ENCODE assay signal across 1 cellular context in the genomic region with DNA sequence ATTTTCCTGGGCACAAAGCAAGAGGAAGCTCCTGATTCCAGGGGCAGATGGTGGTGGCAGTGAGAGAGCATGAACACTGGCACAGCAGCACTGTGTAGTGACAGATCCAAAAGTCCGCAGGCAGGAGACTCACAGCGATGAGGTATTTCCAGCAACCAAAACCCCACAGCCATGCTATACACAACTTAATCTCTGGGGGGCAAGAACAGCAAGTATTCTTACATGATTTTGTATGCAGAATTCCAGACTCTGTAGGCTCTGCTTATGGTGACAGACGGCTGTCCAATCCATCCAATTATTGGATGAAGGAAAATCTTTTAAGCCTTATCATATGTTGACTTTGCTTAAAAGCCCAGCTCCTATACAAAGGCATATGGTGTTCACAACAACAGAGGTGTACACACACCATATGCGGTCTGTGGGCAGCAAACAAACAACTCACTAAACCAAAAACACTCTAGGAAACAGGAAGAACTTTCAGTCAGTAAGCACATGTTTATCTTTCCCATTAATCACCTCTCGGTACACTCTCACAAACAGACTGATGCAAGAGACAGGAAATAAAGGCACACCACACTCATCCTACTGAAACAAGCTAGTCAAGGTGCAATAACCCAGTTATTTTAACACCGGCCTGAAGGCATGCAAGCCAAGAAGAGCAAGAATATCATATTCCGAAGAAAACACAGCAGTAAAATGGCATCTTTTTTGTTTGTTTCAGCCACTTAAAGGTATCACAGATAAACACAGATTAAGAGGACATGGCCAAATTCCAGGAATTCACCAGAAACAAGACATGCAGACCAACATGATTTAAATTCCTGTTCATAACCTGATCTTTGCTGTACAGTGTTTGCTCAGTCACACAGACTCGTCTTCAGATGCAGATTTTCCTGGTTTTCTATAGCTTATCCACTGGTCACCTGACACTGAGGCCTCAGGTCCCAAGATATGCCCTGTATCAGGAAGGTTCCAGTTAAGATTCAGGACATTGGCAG.
TF ChIP-seq lines count a peak whose summit lies in the region.

No MANE protein-coding gene starts in this region.

TF ChIP-seq in K562, 482 proteins besides CTCF, POLR2A, EP300 and RAD21 (continued from another document and continues in another):
- TF ChIP-seq, protein P1, sequence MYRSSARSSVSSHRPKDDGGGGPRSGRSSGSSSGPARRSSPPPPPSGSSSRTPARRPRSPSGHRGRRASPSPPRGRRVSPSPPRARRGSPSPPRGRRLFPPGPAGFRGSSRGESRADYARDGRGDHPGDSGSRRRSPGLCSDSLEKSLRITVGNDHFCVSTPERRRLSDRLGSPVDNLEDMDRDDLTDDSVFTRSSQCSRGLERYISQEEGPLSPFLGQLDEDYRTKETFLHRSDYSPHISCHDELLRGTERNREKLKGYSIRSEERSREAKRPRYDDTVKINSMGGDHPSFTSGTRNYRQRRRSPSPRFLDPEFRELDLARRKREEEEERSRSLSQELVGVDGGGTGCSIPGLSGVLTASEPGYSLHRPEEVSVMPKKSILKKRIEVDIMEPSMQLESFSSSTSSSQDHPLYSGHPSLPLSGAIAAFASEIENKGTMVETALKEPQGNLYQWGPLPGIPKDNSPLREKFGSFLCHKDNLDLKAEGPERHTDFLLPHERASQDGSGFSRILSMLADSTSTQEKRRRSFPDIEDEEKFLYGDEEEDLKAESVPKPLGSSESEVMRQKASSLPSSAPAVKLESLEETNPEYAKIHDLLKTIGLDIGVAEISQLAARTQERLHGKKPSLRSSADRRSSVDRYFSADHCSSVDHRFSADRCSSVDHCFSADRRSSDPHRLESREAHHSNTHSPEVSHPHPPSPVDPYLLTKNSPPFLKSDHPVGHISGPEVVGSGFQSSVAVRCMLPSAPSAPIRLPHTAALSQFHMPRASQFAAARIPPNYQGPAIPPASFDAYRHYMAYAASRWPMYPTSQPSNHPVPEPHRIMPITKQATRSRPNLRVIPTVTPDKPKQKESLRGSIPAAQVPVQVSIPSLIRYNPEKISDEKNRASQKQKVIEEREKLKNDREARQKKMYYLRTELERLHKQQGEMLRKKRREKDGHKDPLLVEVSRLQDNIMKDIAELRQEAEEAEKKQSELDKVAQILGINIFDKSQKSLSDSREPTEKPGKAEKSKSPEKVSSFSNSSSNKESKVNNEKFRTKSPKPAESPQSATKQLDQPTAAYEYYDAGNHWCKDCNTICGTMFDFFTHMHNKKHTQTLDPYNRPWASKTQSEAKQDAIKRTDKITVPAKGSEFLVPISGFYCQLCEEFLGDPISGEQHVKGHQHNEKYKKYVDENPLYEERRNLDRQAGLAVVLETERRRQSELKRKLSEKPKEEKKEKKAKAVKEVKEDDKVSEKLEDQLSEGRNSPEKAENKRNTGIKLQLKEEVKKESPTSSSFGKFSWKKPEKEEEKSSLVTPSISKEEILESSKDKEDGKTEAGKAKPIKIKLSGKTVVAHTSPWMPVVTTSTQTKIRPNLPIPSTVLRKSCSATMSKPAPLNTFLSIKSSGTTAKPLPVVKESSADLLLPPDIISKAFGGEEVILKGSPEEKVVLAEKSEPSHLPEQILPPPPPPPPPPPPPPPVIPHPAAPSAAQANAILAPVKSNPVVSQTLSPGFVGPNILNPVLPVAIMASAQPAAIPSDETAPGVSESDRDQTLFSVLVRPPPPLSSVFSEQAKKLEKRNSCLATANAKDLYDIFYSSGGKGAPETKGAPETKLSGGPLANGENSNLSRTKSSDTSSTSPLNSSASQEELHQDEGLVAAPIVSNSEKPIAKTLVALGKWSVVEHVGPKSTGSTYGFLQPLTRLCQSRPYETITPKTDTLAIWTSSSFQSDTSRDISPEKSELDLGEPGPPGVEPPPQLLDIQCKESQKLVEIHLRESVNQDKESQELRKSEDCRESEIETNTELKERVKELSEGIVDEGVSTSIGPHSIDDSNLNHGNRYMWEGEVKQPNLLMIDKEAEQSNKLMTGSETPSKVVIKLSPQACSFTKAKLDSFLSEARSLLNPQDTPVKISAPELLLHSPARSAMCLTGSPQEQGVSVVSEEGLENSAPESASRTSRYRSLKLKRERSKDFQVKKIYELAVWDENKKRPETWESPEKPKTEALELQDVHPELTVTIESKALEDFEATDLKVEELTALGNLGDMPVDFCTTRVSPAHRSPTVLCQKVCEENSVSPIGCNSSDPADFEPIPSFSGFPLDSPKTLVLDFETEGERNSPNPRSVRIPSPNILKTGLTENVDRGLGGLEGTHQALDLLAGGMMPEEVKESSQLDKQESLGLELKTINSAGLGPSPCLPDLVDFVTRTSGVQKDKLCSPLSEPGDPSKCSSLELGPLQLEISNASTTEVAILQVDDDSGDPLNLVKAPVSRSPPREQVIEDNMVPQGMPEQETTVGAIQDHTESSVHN (IDR thresholded peaks at IDR 0.05; ENCODE audit: borderline replicate concordance in 1 of 2, low read depth in 1 of 2) = peak in 1 of 2 experiments; percentile 77; a peak in 1 of 4 replicates
- TF ChIP-seq ZNF124 (CRISPR knock-in tag; IDR thresholded peaks at IDR 0.05) (no peak), CBFA2T3 (IDR thresholded peaks at IDR 0.05) (peak; percentile 47; the same call in 1 of the 2 replicates), PURB (CRISPR knock-in tag; IDR thresholded peaks at IDR 0.05; ENCODE audit: low read depth) (no peak), SMARCB1 (IDR thresholded peaks at IDR 0.05; ENCODE audit: insufficient read length, low read depth) (no peak), POU5F1 (IDR thresholded peaks at IDR 0.05; ENCODE audit: borderline replicate concordance, low read depth, low read length, partially characterized antibody) (no peak), ZNF586 (CRISPR knock-in tag; conservative IDR thresholded peaks at IDR 0.05) (peak; percentile 84), POLR2G (IDR thresholded peaks at IDR 0.05; ENCODE audit: low read depth, low read length) (peak; percentile 44; the same call in 1 of the 2 replicates), ZFP1 (CRISPR knock-in tag; IDR thresholded peaks at IDR 0.05) (no peak), STAT5B (CRISPR knock-in tag; IDR thresholded peaks at IDR 0.05) (no peak), SRSF3 (IDR thresholded peaks at IDR 0.05; ENCODE audit: insufficient read depth, low read length) (no peak), ZC3H8 (IDR thresholded peaks at IDR 0.05) (no peak), ETS2 (tag; IDR thresholded peaks at IDR 0.05; ENCODE audit: borderline replicate concordance, poor library complexity, severe bottlenecking) (no peak), COPS2 (conservative IDR thresholded peaks at IDR 0.05) (no peak), XRCC5 (IDR thresholded peaks at IDR 0.05; ENCODE audit: low read depth, low read length) (no peak), BRD4 (IDR thresholded peaks at IDR 0.05) (peak; percentile 87; the same call in 1 of the 2 replicates), TEAD1 (CRISPR knock-in tag; IDR thresholded peaks at IDR 0.05) (peak in 1 of 2 experiments; percentile 20; a peak in 1 of 4 replicates), MEF2D (tag; conservative IDR thresholded peaks at IDR 0.05; ENCODE audit: low read depth) (peak; percentile 83), YY1 (IDR thresholded peaks at IDR 0.05; ENCODE audit: borderline replicate concordance in 1 of 3, control insufficient read depth in 1 of 3, extremely low read depth in 1 of 3, insufficient read depth in 3 of 3, insufficient read length in 1 of 3, insufficient replicate concordance in 2 of 3, low read depth in 1 of 3, low read length in 2 of 3) (no peak), ZZZ3 (IDR thresholded peaks at IDR 0.05) (no peak), ILF3 (IDR thresholded peaks at IDR 0.05; ENCODE audit: borderline replicate concordance) (no peak)
- TF ChIP-seq, protein P2, sequence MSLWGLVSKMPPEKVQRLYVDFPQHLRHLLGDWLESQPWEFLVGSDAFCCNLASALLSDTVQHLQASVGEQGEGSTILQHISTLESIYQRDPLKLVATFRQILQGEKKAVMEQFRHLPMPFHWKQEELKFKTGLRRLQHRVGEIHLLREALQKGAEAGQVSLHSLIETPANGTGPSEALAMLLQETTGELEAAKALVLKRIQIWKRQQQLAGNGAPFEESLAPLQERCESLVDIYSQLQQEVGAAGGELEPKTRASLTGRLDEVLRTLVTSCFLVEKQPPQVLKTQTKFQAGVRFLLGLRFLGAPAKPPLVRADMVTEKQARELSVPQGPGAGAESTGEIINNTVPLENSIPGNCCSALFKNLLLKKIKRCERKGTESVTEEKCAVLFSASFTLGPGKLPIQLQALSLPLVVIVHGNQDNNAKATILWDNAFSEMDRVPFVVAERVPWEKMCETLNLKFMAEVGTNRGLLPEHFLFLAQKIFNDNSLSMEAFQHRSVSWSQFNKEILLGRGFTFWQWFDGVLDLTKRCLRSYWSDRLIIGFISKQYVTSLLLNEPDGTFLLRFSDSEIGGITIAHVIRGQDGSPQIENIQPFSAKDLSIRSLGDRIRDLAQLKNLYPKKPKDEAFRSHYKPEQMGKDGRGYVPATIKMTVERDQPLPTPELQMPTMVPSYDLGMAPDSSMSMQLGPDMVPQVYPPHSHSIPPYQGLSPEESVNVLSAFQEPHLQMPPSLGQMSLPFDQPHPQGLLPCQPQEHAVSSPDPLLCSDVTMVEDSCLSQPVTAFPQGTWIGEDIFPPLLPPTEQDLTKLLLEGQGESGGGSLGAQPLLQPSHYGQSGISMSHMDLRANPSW (CRISPR knock-in tag; IDR thresholded peaks at IDR 0.05) = no peak
- TF ChIP-seq, protein P3, sequence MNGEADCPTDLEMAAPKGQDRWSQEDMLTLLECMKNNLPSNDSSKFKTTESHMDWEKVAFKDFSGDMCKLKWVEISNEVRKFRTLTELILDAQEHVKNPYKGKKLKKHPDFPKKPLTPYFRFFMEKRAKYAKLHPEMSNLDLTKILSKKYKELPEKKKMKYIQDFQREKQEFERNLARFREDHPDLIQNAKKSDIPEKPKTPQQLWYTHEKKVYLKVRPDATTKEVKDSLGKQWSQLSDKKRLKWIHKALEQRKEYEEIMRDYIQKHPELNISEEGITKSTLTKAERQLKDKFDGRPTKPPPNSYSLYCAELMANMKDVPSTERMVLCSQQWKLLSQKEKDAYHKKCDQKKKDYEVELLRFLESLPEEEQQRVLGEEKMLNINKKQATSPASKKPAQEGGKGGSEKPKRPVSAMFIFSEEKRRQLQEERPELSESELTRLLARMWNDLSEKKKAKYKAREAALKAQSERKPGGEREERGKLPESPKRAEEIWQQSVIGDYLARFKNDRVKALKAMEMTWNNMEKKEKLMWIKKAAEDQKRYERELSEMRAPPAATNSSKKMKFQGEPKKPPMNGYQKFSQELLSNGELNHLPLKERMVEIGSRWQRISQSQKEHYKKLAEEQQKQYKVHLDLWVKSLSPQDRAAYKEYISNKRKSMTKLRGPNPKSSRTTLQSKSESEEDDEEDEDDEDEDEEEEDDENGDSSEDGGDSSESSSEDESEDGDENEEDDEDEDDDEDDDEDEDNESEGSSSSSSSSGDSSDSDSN (IDR thresholded peaks at IDR 0.05; ENCODE audit: borderline replicate concordance in 1 of 2, low read depth in 2 of 2, low read length in 2 of 2) = no peak; a peak in 1 of 4 replicates
- TF ChIP-seq, protein P4, sequence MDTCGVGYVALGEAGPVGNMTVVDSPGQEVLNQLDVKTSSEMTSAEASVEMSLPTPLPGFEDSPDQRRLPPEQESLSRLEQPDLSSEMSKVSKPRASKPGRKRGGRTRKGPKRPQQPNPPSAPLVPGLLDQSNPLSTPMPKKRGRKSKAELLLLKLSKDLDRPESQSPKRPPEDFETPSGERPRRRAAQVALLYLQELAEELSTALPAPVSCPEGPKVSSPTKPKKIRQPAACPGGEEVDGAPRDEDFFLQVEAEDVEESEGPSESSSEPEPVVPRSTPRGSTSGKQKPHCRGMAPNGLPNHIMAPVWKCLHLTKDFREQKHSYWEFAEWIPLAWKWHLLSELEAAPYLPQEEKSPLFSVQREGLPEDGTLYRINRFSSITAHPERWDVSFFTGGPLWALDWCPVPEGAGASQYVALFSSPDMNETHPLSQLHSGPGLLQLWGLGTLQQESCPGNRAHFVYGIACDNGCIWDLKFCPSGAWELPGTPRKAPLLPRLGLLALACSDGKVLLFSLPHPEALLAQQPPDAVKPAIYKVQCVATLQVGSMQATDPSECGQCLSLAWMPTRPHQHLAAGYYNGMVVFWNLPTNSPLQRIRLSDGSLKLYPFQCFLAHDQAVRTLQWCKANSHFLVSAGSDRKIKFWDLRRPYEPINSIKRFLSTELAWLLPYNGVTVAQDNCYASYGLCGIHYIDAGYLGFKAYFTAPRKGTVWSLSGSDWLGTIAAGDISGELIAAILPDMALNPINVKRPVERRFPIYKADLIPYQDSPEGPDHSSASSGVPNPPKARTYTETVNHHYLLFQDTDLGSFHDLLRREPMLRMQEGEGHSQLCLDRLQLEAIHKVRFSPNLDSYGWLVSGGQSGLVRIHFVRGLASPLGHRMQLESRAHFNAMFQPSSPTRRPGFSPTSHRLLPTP (IDR thresholded peaks at IDR 0.05; ENCODE audit: borderline replicate concordance, extremely low read depth, insufficient read length) = no peak
- TF ChIP-seq, protein P5, sequence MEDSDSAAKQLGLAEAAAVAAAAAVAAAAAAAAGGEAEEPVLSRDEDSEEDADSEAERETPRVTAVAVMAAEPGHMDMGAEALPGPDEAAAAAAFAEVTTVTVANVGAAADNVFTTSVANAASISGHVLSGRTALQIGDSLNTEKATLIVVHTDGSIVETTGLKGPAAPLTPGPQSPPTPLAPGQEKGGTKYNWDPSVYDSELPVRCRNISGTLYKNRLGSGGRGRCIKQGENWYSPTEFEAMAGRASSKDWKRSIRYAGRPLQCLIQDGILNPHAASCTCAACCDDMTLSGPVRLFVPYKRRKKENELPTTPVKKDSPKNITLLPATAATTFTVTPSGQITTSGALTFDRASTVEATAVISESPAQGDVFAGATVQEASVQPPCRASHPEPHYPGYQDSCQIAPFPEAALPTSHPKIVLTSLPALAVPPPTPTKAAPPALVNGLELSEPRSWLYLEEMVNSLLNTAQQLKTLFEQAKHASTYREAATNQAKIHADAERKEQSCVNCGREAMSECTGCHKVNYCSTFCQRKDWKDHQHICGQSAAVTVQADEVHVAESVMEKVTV (CRISPR knock-in tag; IDR thresholded peaks at IDR 0.05) = peak; percentile 25; the same call in 1 of the 2 replicates
- TF ChIP-seq, protein P6, sequence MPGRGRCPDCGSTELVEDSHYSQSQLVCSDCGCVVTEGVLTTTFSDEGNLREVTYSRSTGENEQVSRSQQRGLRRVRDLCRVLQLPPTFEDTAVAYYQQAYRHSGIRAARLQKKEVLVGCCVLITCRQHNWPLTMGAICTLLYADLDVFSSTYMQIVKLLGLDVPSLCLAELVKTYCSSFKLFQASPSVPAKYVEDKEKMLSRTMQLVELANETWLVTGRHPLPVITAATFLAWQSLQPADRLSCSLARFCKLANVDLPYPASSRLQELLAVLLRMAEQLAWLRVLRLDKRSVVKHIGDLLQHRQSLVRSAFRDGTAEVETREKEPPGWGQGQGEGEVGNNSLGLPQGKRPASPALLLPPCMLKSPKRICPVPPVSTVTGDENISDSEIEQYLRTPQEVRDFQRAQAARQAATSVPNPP (IDR thresholded peaks at IDR 0.05; ENCODE audit: borderline replicate concordance, insufficient read depth, insufficient read length) = no peak
- TF ChIP-seq, protein P7, sequence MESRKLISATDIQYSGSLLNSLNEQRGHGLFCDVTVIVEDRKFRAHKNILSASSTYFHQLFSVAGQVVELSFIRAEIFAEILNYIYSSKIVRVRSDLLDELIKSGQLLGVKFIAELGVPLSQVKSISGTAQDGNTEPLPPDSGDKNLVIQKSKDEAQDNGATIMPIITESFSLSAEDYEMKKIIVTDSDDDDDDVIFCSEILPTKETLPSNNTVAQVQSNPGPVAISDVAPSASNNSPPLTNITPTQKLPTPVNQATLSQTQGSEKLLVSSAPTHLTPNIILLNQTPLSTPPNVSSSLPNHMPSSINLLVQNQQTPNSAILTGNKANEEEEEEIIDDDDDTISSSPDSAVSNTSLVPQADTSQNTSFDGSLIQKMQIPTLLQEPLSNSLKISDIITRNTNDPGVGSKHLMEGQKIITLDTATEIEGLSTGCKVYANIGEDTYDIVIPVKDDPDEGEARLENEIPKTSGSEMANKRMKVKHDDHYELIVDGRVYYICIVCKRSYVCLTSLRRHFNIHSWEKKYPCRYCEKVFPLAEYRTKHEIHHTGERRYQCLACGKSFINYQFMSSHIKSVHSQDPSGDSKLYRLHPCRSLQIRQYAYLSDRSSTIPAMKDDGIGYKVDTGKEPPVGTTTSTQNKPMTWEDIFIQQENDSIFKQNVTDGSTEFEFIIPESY (CRISPR knock-in tag; IDR thresholded peaks at IDR 0.05) = no peak
